Comparison of ENCODE assay signal across 9 cellular contexts in genomic region chr15:72358532-72359180, GRCh38. TPM values are rescaled to one million over a fixed set of nuclear protein-coding genes. Genes with fewer than 3 reads are reported as not detected.
DNase-seq lines count a peak whose midpoint lies in the region; ATAC-seq, FAIRE-seq and TF ChIP-seq lines count a peak whose summit lies in the region.
"Had no signal": no experiment of that assay in that cellular context is flagged by ENCODE, and none has a peak within 500 bp of the region (broad histone marks: within the 10 kb centered on the region; RNA-seq: fewer than 3 reads in every experiment).

No MANE protein-coding gene starts in this region.

- no peak for TF ChIP-seq POLR2A in testis (IDR thresholded peaks at IDR 0.05)

- 54 to 67% methylated on average over 5 to 7 of the region's 7 CpGs for WGBS in testis, 2 donors

- peak overlapping the region; percentile 60 for H3K27ac Mint-ChIP-seq in activated T-helper 17 cell treated with anti-CD3 and anti-CD28 coated beads, Interleukin-2, amount 50 U/mL, for 72 hours
- H3K27ac Mint-ChIP-seq in glutamatergic neuron (ENCODE audit: unreplicated experiment) = no peak overlapping the region

- H3K9me3 Mint-ChIP-seq in activated T-helper 17 cell treated with anti-CD3 and anti-CD28 coated beads, Interleukin-2, amount 50 U/mL, for 72 hours = no peaks in the 10 kb centered on the region
- H3K9me3 Mint-ChIP-seq in glutamatergic neuron (ENCODE audit: unreplicated experiment) = no peaks in the 10 kb centered on the region

- peak; percentile 7 to 12 for DNase-seq in activated CD4-positive, alpha-beta T cell treated with anti-CD3 and anti-CD28 coated beads, Interleukin-2, amount 50 U/mL, for 48 hours
- no peak for DNase-seq in activated CD4-positive, alpha-beta T cell treated with anti-CD3 and anti-CD28 coated beads for 48 hours
- DNase-seq in inferior parietal cortex (ENCODE audit: extremely low spot score) = peak; percentile 37
- DNase-seq in testis = peak; percentile 63
- no peak for DNase-seq in D721Med (ENCODE audit: insufficient read length, low spot score)
- no peak for DNase-seq in glutamatergic neuron
- no peak for DNase-seq in KG1 (lab: John Stamatoyannopoulos, UW)

- intact Hi-C loops in testis (cut with DNase I; ENCODE audit: low total_unique reads) = no loop called here

- no peaks in the 10 kb centered on the region for H3K36me3 ChIP-seq in testis (ENCODE audit: low read depth, missing control alignments)

- no peaks in the 10 kb centered on the region for H3K27me3 ChIP-seq in testis
- H3K27me3 ChIP-seq: BLaER1 treated with 17β-estradiol and CSF1 and Interleukin-3, amounts not matched to agents 10 nM and 100 nM had no signal

- H3K27ac ChIP-seq in testis = no peak overlapping the region

- FAIRE-seq in D721Med (lab: Jason Lieb, UNC) = no peak

- H3K4me1 Mint-ChIP-seq in activated T-helper 17 cell treated with anti-CD3 and anti-CD28 coated beads, Interleukin-2, amount 50 U/mL, for 72 hours = peaks cover 6% of the 10 kb centered on the region
- H3K4me1 Mint-ChIP-seq in glutamatergic neuron (ENCODE audit: low read depth, unreplicated experiment) = no peaks in the 10 kb centered on the region

- no peak for TF ChIP-seq CTCF in testis (IDR thresholded peaks at IDR 0.05)
- no peak for TF ChIP-seq CTCF in D721Med (IDR thresholded peaks at IDR 0.05; ENCODE audit: insufficient read depth, missing control alignments)
- TF ChIP-seq CTCF in glutamatergic neuron (IDR thresholded peaks at IDR 0.05; ENCODE audit: partially characterized antibody, unreplicated experiment) = no peak

- H3K4me1 ChIP-seq in testis = peaks cover 5% of the 10 kb centered on the region

- H3K9me3 ChIP-seq in testis = no peaks in the 10 kb centered on the region
- H3K9me3 ChIP-seq: BLaER1 treated with 17β-estradiol and CSF1 and Interleukin-3, amounts not matched to agents 10 nM and 100 nM had no signal

- peak overlapping the region; percentile 48 for H3K4me3 Mint-ChIP-seq in activated T-helper 17 cell treated with anti-CD3 and anti-CD28 coated beads, Interleukin-2, amount 50 U/mL, for 72 hours
- H3K4me3 Mint-ChIP-seq in glutamatergic neuron (ENCODE audit: unreplicated experiment) = no peak overlapping the region

- no peak overlapping the region for H3K4me3 ChIP-seq in testis
- H3K4me3 ChIP-seq: BLaER1 treated with 17β-estradiol and CSF1 and Interleukin-3, amounts not matched to agents 10 nM and 100 nM had no signal

- H3K36me3 Mint-ChIP-seq in activated T-helper 17 cell treated with anti-CD3 and anti-CD28 coated beads, Interleukin-2, amount 50 U/mL, for 72 hours (ENCODE audit: low read depth) = peaks cover 35% of the 10 kb centered on the region
- H3K36me3 Mint-ChIP-seq in glutamatergic neuron (ENCODE audit: unreplicated experiment) = no peaks in the 10 kb centered on the region

- peak; percentile 90 for ATAC-seq in activated T-helper 17 cell treated with anti-CD3 and anti-CD28 coated beads, Interleukin-2, amount 50 U/mL, for 72 hours (replicated peaks)

- no peaks in the 10 kb centered on the region for H3K27me3 Mint-ChIP-seq in activated T-helper 17 cell treated with anti-CD3 and anti-CD28 coated beads, Interleukin-2, amount 50 U/mL, for 72 hours
- H3K27me3 Mint-ChIP-seq in glutamatergic neuron (ENCODE audit: unreplicated experiment) = no peaks in the 10 kb centered on the region

RNA-seq across cellular contexts. Expression of gene HEXA, which starts 17.2 kb away (rescaled TPM):
- 10 to 100 TPM; 83.1 to 86.2 TPM for total RNA-seq in activated T-helper 17 cell treated with anti-CD3 and anti-CD28 coated beads, Interleukin-2, amount 50 U/mL, for 72 hours
- total RNA-seq in testis (100 to 1,000 TPM; 110 to 188 TPM), glutamatergic neuron (ENCODE audit: unreplicated experiment) (81.6 TPM)
- polyA plus RNA-seq in testis (ENCODE audit: insufficient read depth, low read depth, low replicate concordance) = 129 TPM

RNA-seq across cellular contexts. Expression of gene CELF6, which starts 38.7 kb away (rescaled TPM):
- 1 to 10 TPM in 1 of 2 donors, under 1 TPM in 1; 0.52 to 1.0 TPM for total RNA-seq in activated T-helper 17 cell treated with anti-CD3 and anti-CD28 coated beads, Interleukin-2, amount 50 U/mL, for 72 hours
- total RNA-seq in testis (10 to 100 TPM; 19.2 to 22.0 TPM), glutamatergic neuron (ENCODE audit: unreplicated experiment) (4.1 TPM)
- polyA plus RNA-seq in testis (ENCODE audit: insufficient read depth, low read depth, low replicate concordance) = 10.1 TPM

RNA-seq across cellular contexts. Expression of gene TMEM202, which starts 39.4 kb away (rescaled TPM):
- not detected for total RNA-seq in activated T-helper 17 cell treated with anti-CD3 and anti-CD28 coated beads, Interleukin-2, amount 50 U/mL, for 72 hours
- 1 to 10 TPM; 3.5 to 6.3 TPM for total RNA-seq in testis
- 52.1 TPM for polyA plus RNA-seq in testis (ENCODE audit: insufficient read depth, low read depth, low replicate concordance)
- total RNA-seq in glutamatergic neuron (ENCODE audit: unreplicated experiment) = not detected

Comparison
In these comparisons a context has a peak if more than half of its experiments do, and no peak if none do; other contexts are left out.
1. DNase-seq: peak in activated CD4-positive, alpha-beta T cell treated with anti-CD3 and anti-CD28 coated beads, Interleukin-2, amount 50 U/mL, for 48 hours (2 of 2), inferior parietal cortex (single experiment) and testis (single experiment); none in activated CD4-positive, alpha-beta T cell treated with anti-CD3 and anti-CD28 coated beads for 48 hours (single experiment), D721Med (single experiment), glutamatergic neuron (single experiment) and KG1 (single experiment).